In the genomic region with DNA sequence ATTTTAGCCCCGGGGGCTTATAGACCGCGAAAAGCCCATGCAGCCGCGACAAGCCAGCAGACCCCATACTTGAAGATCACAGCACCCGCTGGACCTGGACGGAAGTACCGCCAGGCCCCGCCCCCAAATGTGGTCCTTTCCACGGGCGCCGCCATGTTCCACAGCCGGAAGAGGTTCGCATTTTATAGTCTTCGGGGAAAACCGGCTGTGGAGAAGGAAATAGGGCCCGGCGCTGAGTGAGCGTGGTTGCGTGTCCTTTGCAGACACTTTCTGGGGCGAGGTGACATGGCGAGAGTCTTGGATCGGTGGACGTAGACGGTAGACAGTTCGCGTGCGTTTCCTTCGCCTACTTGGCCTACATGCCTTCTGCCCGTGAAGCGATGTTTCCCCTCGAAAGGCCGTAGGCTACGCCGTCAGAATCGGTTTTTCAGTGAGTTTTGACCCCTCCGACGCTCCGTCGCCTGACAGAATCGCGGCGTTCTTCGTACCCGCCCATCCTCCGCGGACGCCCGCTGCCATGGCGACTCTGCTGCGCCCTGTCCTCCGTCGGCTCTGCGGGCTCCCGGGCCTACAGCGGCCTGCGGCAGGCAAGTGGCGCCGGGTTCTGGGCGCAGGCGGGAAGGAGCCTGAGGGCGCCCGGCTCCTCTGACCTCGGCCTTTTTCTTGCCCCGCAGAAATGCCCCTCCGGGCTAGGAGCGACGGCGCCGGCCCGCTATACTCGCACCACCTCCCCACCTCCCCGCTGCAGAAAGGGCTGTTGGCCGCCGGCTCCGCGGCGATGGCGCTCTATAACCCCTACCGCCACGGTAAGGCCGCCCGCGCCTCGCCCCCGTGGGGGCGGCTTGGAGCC, we compare ENCODE assay signal across 8 cellular contexts. TPM values are rescaled to one million over a fixed set of nuclear protein-coding genes. Genes with fewer than 3 reads are reported as not detected.
DNase-seq lines count a peak whose midpoint lies in the region; ATAC-seq and TF ChIP-seq lines count a peak whose summit lies in the region.

Gene COQ4 (plus strand): TSS at position 498 of the 850 bp plus-strand sequence. CDS start 20 bp downstream, at position 518.
A gene with protein sequence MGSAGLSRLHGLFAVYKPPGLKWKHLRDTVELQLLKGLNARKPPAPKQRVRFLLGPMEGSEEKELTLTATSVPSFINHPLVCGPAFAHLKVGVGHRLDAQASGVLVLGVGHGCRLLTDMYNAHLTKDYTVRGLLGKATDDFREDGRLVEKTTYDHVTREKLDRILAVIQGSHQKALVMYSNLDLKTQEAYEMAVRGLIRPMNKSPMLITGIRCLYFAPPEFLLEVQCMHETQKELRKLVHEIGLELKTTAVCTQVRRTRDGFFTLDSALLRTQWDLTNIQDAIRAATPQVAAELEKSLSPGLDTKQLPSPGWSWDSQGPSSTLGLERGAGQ (minus strand): TSS at position 106 of the 850 bp plus-strand sequence. CDS start 39 bp downstream, at position 67.

- H3K4me2 ChIP-seq in BLaER1 = peak within 1 kb of the TSS; percentile 90

- H3K4me1 Mint-ChIP-seq in activated CD4-positive, alpha-beta T cell treated with anti-CD3 and anti-CD28 coated beads, Interleukin-2, amount 10 ng/mL, durations not matched to agents 24 days and 14 days = peaks cover 9% of the 10 kb centered on the region

- H3K36me3 Mint-ChIP-seq in activated CD4-positive, alpha-beta T cell treated with anti-CD3 and anti-CD28 coated beads, Interleukin-2, amount 10 ng/mL, durations not matched to agents 24 days and 14 days (ENCODE audit: low read depth) = peaks cover 13% of the 10 kb centered on the region

- H3K9me3 ChIP-seq in BLaER1 (no peaks in the 10 kb centered on the region), colonic mucosa (no peaks in the 10 kb centered on the region)

- no peak for TF ChIP-seq CTCF in colonic mucosa (IDR thresholded peaks at IDR 0.05)

- peaks cover 70% of the 10 kb centered on the region for H3K36me3 ChIP-seq in BLaER1
- H3K36me3 ChIP-seq in colonic mucosa = peaks cover 11% of the 10 kb centered on the region

- H3K27me3 Mint-ChIP-seq in activated CD4-positive, alpha-beta T cell treated with anti-CD3 and anti-CD28 coated beads, Interleukin-2, amount 10 ng/mL, durations not matched to agents 24 days and 14 days = no peaks in the 10 kb centered on the region

- H3K27me3 ChIP-seq in BLaER1 (no peaks in the 10 kb centered on the region), colonic mucosa (no peaks in the 10 kb centered on the region)

- DNase-seq in NCI-H526 treated with DMSO at 0.1 percent for 48 hours (lab: John Stamatoyannopoulos, UW) = peak; percentile 78
- peak; percentile 98 for DNase-seq in activated CD4-positive, alpha-beta T cell treated with anti-CD3 and anti-CD28 coated beads, Interleukin-2, amount 10 ng/mL, durations not matched to agents 24 days and 14 days
- peak; percentile 95 for DNase-seq in colonic mucosa
- peak; percentile 93 to 95 for DNase-seq in left colon
- DNase-seq in stimulated activated CD4-positive, alpha-beta T cell treated with anti-CD3 and anti-CD28 coated beads, Interleukin-1b, Interleukin-23, amount 100 ng/mL, for 4 hours (ENCODE audit: low read depth in 2 of 2) = peak; percentile 90

- H4K20me1 ChIP-seq in BLaER1 = peaks cover 12% of the 10 kb centered on the region; the same call in 1 of the 2 replicates

- H3K4me1 ChIP-seq in BLaER1 (peaks cover 24% of the 10 kb centered on the region), colonic mucosa (peaks cover 6% of the 10 kb centered on the region)

- no peaks in the 10 kb centered on the region for H3K9me3 Mint-ChIP-seq in activated CD4-positive, alpha-beta T cell treated with anti-CD3 and anti-CD28 coated beads, Interleukin-2, amount 10 ng/mL, durations not matched to agents 24 days and 14 days

- H3K4me3 ChIP-seq in BLaER1 (peak within 1 kb of the TSS; percentile 86), colonic mucosa (peak within 1 kb of the TSS; percentile 95)

- H3K27ac ChIP-seq in BLaER1 = peak within 1 kb of the TSS; percentile 92
- H3K27ac ChIP-seq in colonic mucosa = peak within 1 kb of the TSS; percentile 85

- ATAC-seq in GM19328 (IDR thresholded peaks at IDR 0.05; ENCODE audit: unreplicated experiment) = peak; percentile 71
- ATAC-seq in HG03469 (IDR thresholded peaks at IDR 0.05; ENCODE audit: unreplicated experiment) = peak; percentile 49
- ATAC-seq in left colon = peak; percentile 96

- H3K9ac ChIP-seq in BLaER1 = peak within 1 kb of the TSS; percentile 87
- H3K9ac ChIP-seq in colonic mucosa (ENCODE audit: low read depth in 2 of 2, low read length in 2 of 2) = peak within 1 kb of the TSS; percentile 71 to 73

- H3K4me3 Mint-ChIP-seq in activated CD4-positive, alpha-beta T cell treated with anti-CD3 and anti-CD28 coated beads, Interleukin-2, amount 10 ng/mL, durations not matched to agents 24 days and 14 days = peak within 1 kb of the TSS; percentile 91

- intact Hi-C loops in activated CD4-positive, alpha-beta T cell treated with anti-CD3 and anti-CD28 coated beads, Interleukin-2, amount 10 ng/mL, durations not matched to agents 24 days and 14 days (cut with micrococcal nuclease) = loop anchor here (1.0 to 2.0 kb wide), 7 partner anchors 19 to 560 kb away; partner anchors contain the start of genes BBLN, GLE1, GOLGA2 and LRRC8A
- intact Hi-C loops in colonic mucosa (cut with DNase I) (no loop called here), left colon (cut with DNase I, micrococcal nuclease) (no loop called here)

- H3K27ac Mint-ChIP-seq in activated CD4-positive, alpha-beta T cell treated with anti-CD3 and anti-CD28 coated beads, Interleukin-2, amount 10 ng/mL, durations not matched to agents 24 days and 14 days = peak within 1 kb of the TSS; percentile 97

RNA-seq across cellular contexts. Expression of gene COQ4, which starts in this region (rescaled TPM):
- total RNA-seq in activated CD4-positive, alpha-beta T cell treated with anti-CD3 and anti-CD28 coated beads, Interleukin-2, amount 10 ng/mL, durations not matched to agents 24 days and 14 days = 60.7 and 61.4 TPM in 2 replicates
- total RNA-seq in colonic mucosa (10 to 100 TPM; 40.8 to 59.5 TPM), left colon (10 to 100 TPM; 51.1 to 64.4 TPM)

RNA-seq across cellular contexts. Expression of the second gene that starts in this region (rescaled TPM):
- total RNA-seq in activated CD4-positive, alpha-beta T cell treated with anti-CD3 and anti-CD28 coated beads, Interleukin-2, amount 10 ng/mL, durations not matched to agents 24 days and 14 days = 40.4 and 43.0 TPM in 2 replicates
- total RNA-seq in colonic mucosa (10 to 100 TPM; 24.5 to 40.0 TPM), left colon (10 to 100 TPM; 22.5 to 28.7 TPM)

Comparison
In these comparisons a context has a peak if more than half of its experiments do, and no peak if none do; other contexts are left out.
1. Peak in every context shown above with its lines: DNase-seq, ATAC-seq, H3K4me3 ChIP-seq and H3K27ac ChIP-seq.